Comparison of ENCODE assay signal across 8 cellular contexts in the genomic region with DNA sequence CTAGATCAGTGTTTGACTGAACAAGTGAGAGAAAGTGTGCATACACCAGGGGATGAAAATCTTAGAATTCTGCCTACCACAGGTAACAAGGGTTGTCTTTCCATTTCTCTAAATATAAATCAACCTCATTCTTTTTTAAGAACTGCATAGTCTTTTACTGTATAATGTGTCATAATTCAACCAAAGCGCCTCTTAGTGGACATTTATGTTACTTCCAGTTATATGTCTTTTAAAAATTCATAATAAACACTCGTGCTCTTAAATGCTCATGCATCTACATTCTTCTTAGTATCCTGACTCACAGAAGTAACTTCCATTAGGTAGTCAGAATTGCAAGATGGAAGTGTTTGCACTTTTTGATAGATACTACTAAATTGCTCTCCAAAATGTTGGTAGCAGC.
A peak's percentile ranks its signal among the peaks of the same experiment; 100 is the strongest.
DNase-seq lines count a peak whose midpoint lies in the region; ATAC-seq and TF ChIP-seq lines count a peak whose summit lies in the region.

No MANE protein-coding gene starts in this region.

- intact Hi-C loops in sigmoid colon (cut with DNase I), result loop anchor here (2.0 kb wide), 1 partner anchor 225 kb away; no protein-coding TSS in a partner anchor

- peak; percentile 74 to 76 for DNase-seq in AML-193 (lab: John Stamatoyannopoulos, UW)
- peak; percentile 24 for DNase-seq in RPMI8226
- peak in 1 of 2 donors; percentile 24 for DNase-seq in foreskin keratinocyte
- no peak for DNase-seq in sigmoid colon
- DNase-seq in globus pallidus (ENCODE audit: low spot score), result no peak

- H3K4me3 ChIP-seq in sigmoid colon, result no peak overlapping the region

- no peak for TF ChIP-seq EP300 in sigmoid colon (IDR thresholded peaks at IDR 0.05)

- TF ChIP-seq CTCF in foreskin keratinocyte (conservative IDR thresholded peaks at IDR 0.05) (peak; percentile 63), sigmoid colon (IDR thresholded peaks at IDR 0.05) (peak in 2 of 4 experiments; percentile 38 to 55)

- H3K4me1 ChIP-seq in foreskin keratinocyte (no peaks in the 10 kb centered on the region), sigmoid colon (peaks cover 0 to 8% (median 3%) of the 10 kb centered on the region in 4 donors)

- TF ChIP-seq POLR2A in sigmoid colon (IDR thresholded peaks at IDR 0.05), result no peak

- ATAC-seq in GM19455 (IDR thresholded peaks at IDR 0.05; ENCODE audit: unreplicated experiment) (peak; percentile 58), foreskin keratinocyte (peak; percentile 56), HG03571 (IDR thresholded peaks at IDR 0.05; ENCODE audit: unreplicated experiment) (no peak), HG02938 (IDR thresholded peaks at IDR 0.05; ENCODE audit: unreplicated experiment) (no peak)

- H3K36me3 ChIP-seq in sigmoid colon, result no peaks in the 10 kb centered on the region

- 14 to 22% methylated on average over 2 of the region's 2 CpGs for WGBS in sigmoid colon, 2 donors

- no peaks in the 10 kb centered on the region for H3K9me3 ChIP-seq in sigmoid colon

- H3K27me3 ChIP-seq in foreskin keratinocyte (peaks cover 50% of the 10 kb centered on the region), sigmoid colon (no peaks in the 10 kb centered on the region)

- H3K27ac ChIP-seq in foreskin keratinocyte, result no peak overlapping the region
- H3K27ac ChIP-seq in sigmoid colon, result no peak overlapping the region

Comparison
In these comparisons a context has a peak if more than half of its experiments do, and no peak if none do; other contexts are left out.
1. DNase-seq: peak in AML-193 (2 of 2) and RPMI8226 (single experiment); none in sigmoid colon (single experiment) and globus pallidus (single experiment).
2. ATAC-seq: peak in GM19455 (single experiment) and foreskin keratinocyte (single experiment); none in HG03571 (single experiment) and HG02938 (single experiment).